ENCODE assay signal across 17 cellular contexts in the genomic region with DNA sequence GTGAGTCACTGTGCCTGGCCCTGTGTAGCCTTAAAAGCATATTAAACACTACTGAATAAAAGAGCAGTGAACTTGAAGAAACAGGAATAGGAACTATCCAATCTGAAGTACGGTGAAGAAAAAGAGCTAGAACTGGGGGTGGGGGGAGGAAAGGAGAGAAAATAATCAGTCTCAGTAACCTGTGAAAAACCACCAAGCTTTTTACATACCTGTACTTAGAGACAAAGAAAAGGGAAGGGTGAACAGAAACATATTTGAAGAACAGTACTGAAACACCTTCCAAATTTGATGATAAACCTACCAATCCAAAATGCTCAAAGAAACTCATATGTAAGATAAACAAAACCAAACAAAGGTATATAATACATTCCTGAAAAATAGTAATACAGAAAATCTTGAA.
DNase-seq lines count a peak whose midpoint lies in the region; ATAC-seq and TF ChIP-seq lines count a peak whose summit lies in the region.
"Had no signal": no experiment of that assay in that cellular context is flagged by ENCODE, and none has a peak within 500 bp of the region (broad histone marks: within the 10 kb centered on the region; RNA-seq: fewer than 3 reads in every experiment).

No MANE protein-coding gene starts in this region.

- no peaks in the 10 kb centered on the region for H3K9me3 Mint-ChIP-seq in natural killer cell treated with Interleukin-12 subunit alpha and Interleukin-12 subunit beta and Interleukin-15 and Interleukin-18, amount 100 ng/mL, for 72 hours
- H3K9me3 Mint-ChIP-seq: activated naive CD4-positive, alpha-beta T cell treated with anti-CD3 and anti-CD28 coated beads, Interleukin-2, amount 50 U/mL, for 72 hours had no signal

- H3K27ac Mint-ChIP-seq in natural killer cell treated with Interleukin-12 subunit alpha and Interleukin-12 subunit beta and Interleukin-15 and Interleukin-18, amount 100 ng/mL, for 72 hours = peak overlapping the region; percentile 20 to 81

- H3K4me1 Mint-ChIP-seq in natural killer cell treated with Interleukin-12 subunit alpha and Interleukin-12 subunit beta and Interleukin-15 and Interleukin-18, amount 100 ng/mL, for 72 hours (ENCODE audit: low read depth in 2 of 2) = peaks cover 24 to 29% of the 10 kb centered on the region in 2 donors

- no peak for TF ChIP-seq CTCF in GM13977 (IDR thresholded peaks at IDR 0.05; ENCODE audit: extremely low read depth, insufficient read depth, missing control alignments)

- H3K4me3 Mint-ChIP-seq in natural killer cell treated with Interleukin-12 subunit alpha and Interleukin-12 subunit beta and Interleukin-15 and Interleukin-18, amount 100 ng/mL, for 72 hours = peak overlapping the region; percentile 44

- peak; percentile 63 for ATAC-seq in GM19351 (IDR thresholded peaks at IDR 0.05; ENCODE audit: unreplicated experiment)
- ATAC-seq in HG03135 (IDR thresholded peaks at IDR 0.05; ENCODE audit: unreplicated experiment) = peak; percentile 43
- no peak for ATAC-seq in natural killer cell treated with Interleukin-12 subunit alpha and Interleukin-12 subunit beta and Interleukin-15 and Interleukin-18, amount 100 ng/mL, for 72 hours
- ATAC-seq: heart left ventricle had no signal

- H3K36me3 Mint-ChIP-seq in natural killer cell treated with Interleukin-12 subunit alpha and Interleukin-12 subunit beta and Interleukin-15 and Interleukin-18, amount 100 ng/mL, for 72 hours = no peaks in the 10 kb centered on the region

- H3K27ac ChIP-seq in caudate nucleus (ENCODE audit: low read depth, low read length) = no peak overlapping the region
- H3K27ac ChIP-seq: BLaER1, heart left ventricle, sigmoid colon, tibial artery had no signal

- in situ Hi-C loops in GM13977 (cut with MboI; ENCODE audit: low pct_unique_long_range_greater_than_20kb, low sequenced_read_pairs, unreplicated experiment) = no loop called here

- H3K27me3 Mint-ChIP-seq in natural killer cell treated with Interleukin-12 subunit alpha and Interleukin-12 subunit beta and Interleukin-15 and Interleukin-18, amount 100 ng/mL, for 72 hours = no peaks in the 10 kb centered on the region

- DNase-seq in GM13977 (ENCODE audit: low spot score) = peak; percentile 25
- DNase-seq in natural killer cell treated with Interleukin-12 subunit alpha and Interleukin-12 subunit beta and Interleukin-15 and Interleukin-18, amount 100 ng/mL, for 72 hours (ENCODE audit: low spot score) = no peak
- DNase-seq in NCI-H1092 (lab: John Stamatoyannopoulos, UW) = no peak
- no peak for DNase-seq in SHP77 (lab: John Stamatoyannopoulos, UW)
- no peak for DNase-seq in caudate nucleus (lab: John Stamatoyannopoulos, UW)
- DNase-seq: DMS79; effector CD4-positive, alpha-beta T cell; heart left ventricle; IMR-90; kidney; NCI-H1092 treated with DMSO at 0.1 percent for 48 hours; sigmoid colon; tibial artery had no signal

Comparison
In these comparisons a context has a peak if more than half of its experiments do, and no peak if none do; other contexts are left out.
1. ATAC-seq: peak in GM19351 (single experiment) and HG03135 (single experiment); none in natural killer cell treated with Interleukin-12 subunit alpha and Interleukin-12 subunit beta and Interleukin-15 and Interleukin-18, amount 100 ng/mL, for 72 hours (0 of 2).